ENCODE assay signal across 16 cellular contexts in genomic region chr3:196049567-196050122, GRCh38.
"Had no signal": no experiment of that assay in that cellular context is flagged by ENCODE, and none has a peak within 500 bp of the region (broad histone marks: within the 10 kb centered on the region; RNA-seq: fewer than 3 reads in every experiment).

No MANE protein-coding gene starts in this region.

- ATAC-seq: esophagus mucosa, left colon had no signal

- H3K27ac Mint-ChIP-seq: activated CD4-positive, alpha-beta memory T cell treated with anti-CD3 and anti-CD28 coated beads, Interleukin-2, amount 10 ng/mL, durations not matched to agents 7 days and 5 days had no signal

- FAIRE-seq: colon, islet of Langerhans, pancreas had no signal

- H3K4me3 ChIP-seq: pancreas, sigmoid colon, spleen, thyroid gland, uterus had no signal

- H3K4me3 Mint-ChIP-seq: activated CD4-positive, alpha-beta memory T cell treated with anti-CD3 and anti-CD28 coated beads, Interleukin-2, amount 10 ng/mL, durations not matched to agents 7 days and 5 days; activated T-helper 1 cell treated with anti-CD3 and anti-CD28 coated beads, Interleukin-12 subunit alpha, Interleukin-12 subunit beta, Interleukin-2, Interleukin-4 antibody, amounts not matched to agents 30 ng/mL and 10 ng/mL and 1 ng/mL, durations not matched to agents 14 hours and 24 hours and 36 hours had no signal

- H3K9me3 ChIP-seq: pancreas, sigmoid colon, spleen, thyroid gland, uterus had no signal

- H3K4me1 Mint-ChIP-seq: activated CD4-positive, alpha-beta memory T cell treated with anti-CD3 and anti-CD28 coated beads, Interleukin-2, amount 10 ng/mL, durations not matched to agents 7 days and 5 days had no signal

- H3K9me3 Mint-ChIP-seq: activated CD4-positive, alpha-beta memory T cell treated with anti-CD3 and anti-CD28 coated beads, Interleukin-2, amount 10 ng/mL, durations not matched to agents 7 days and 5 days; activated T-helper 1 cell treated with anti-CD3 and anti-CD28 coated beads, Interleukin-12 subunit alpha, Interleukin-12 subunit beta, Interleukin-2, Interleukin-4 antibody, amounts not matched to agents 30 ng/mL and 10 ng/mL and 1 ng/mL, durations not matched to agents 14 hours and 24 hours and 36 hours had no signal

- H3K27me3 Mint-ChIP-seq: activated CD4-positive, alpha-beta memory T cell treated with anti-CD3 and anti-CD28 coated beads, Interleukin-2, amount 10 ng/mL, durations not matched to agents 7 days and 5 days had no signal

- H3K27me3 ChIP-seq: pancreas, sigmoid colon, spleen, thyroid gland, uterus had no signal

- H3K27ac ChIP-seq: pancreas, sigmoid colon, spleen, thyroid gland, uterus had no signal

- H3K36me3 ChIP-seq: uterus had no signal

- DNase-seq: activated CD4-positive, alpha-beta memory T cell treated with anti-CD3 and anti-CD28 coated beads, Interleukin-2, amount 10 ng/mL, durations not matched to agents 7 days and 5 days; activated CD4-positive, CD25-positive, alpha-beta regulatory T cell treated with anti-CD3 and anti-CD28 coated beads, Interleukin-2, amount 50 U/mL, for 72 hours; activated CD8-positive, alpha-beta memory T cell treated with anti-CD3 and anti-CD28 coated beads, Interleukin-2, amount 50 U/mL, for 4 hours; activated naive CD4-positive, alpha-beta T cell; caudate nucleus; left colon; pancreas; sigmoid colon; spleen; T-helper 9 cell; thyroid gland; uterus had no signal

- H3K4me1 ChIP-seq: sigmoid colon, spleen, thyroid gland, uterus had no signal
